ENCODE assay signal across 8 cellular contexts in the genomic region with DNA sequence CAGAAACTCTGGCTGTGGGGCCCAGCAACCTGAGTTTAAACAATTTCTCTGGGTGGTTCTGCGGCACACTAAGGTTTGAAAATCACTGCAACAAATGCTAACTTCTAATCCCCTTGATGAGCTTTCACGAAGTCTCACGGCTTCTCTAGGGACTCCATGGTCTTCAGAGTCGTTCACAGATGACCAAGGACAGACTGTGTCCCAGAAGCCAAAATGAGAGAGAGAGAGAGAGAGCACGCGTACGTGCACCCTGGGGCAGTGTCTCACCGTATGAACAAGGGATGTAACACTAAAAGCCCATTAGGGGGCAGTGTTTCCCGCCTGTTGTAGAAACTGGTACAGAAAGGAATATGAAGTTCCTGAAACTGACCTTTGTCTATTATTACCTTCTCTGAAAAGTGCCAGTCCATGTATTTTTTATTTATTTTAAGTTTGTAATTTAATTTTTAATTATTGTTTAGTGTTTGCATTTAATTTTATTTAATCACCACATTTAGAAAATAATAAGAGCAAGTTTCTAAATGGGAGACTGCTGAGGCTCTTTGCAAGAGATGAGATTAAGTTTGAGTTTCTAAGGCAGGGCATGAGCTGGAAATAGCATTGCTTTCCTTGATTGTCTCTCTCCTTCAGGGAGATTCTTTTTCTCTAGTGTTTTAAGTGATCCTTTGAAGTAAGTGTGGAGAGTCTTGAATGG. TPM values are rescaled to one million over a fixed set of nuclear protein-coding genes. Genes with fewer than 3 reads are reported as not detected.
DNase-seq lines count a peak whose midpoint lies in the region; ATAC-seq and TF ChIP-seq lines count a peak whose summit lies in the region.

No MANE protein-coding gene starts in this region.

- peaks cover 71% of the 10 kb centered on the region for H3K4me1 Mint-ChIP-seq in neural progenitor cell

- peak overlapping the region; percentile 65 for H3K4me3 Mint-ChIP-seq in neural progenitor cell

- ATAC-seq in GM21367 (IDR thresholded peaks at IDR 0.05; ENCODE audit: unreplicated experiment) = peak; percentile 62

- H2AFZ ChIP-seq in PC-9 (peak overlapping the region; percentile 53; the same call in 1 of the 2 replicates), neural progenitor cell (replicated peaks) (peak overlapping the region; percentile 76)

- CTCF ChIA-PET in PC-9 (lab: Charles Lee) = interaction anchor here (0.5 to 2.1 kb wide), 13 partner anchors 15 to 235 kb away, joined by 3 to 19 read pairs (median 5); a partner anchor contains a TSS

- peaks cover 7% of the 10 kb centered on the region for H3K27me3 Mint-ChIP-seq in neural progenitor cell (ENCODE audit: insufficient read depth, low read depth)

- H3K27ac ChIP-seq in PC-9 (peak overlapping the region; percentile 90), neural progenitor cell (no peak overlapping the region), tibial artery (peak overlapping the region; percentile 80 to 91)

- peaks cover 2% of the 10 kb centered on the region for H3K9me3 Mint-ChIP-seq in neural progenitor cell

- no TSS peak for BruUV-seq in PC-9 (replicated peaks; lab: Mats Ljungman, UMichigan)

- H3K4me1 ChIP-seq in PC-9 (replicated peaks; ENCODE audit: insufficient read depth) = peaks cover 52% of the 10 kb centered on the region
- peaks cover 33% of the 10 kb centered on the region for H3K4me1 ChIP-seq in neural progenitor cell
- peaks cover 0 to 53% (median 23%) of the 10 kb centered on the region in 4 donors for H3K4me1 ChIP-seq in tibial artery

- peaks cover 30% of the 10 kb centered on the region for H3F3A ChIP-seq in PC-9 (ENCODE audit: insufficient read depth, low read depth)
- peaks cover 26% of the 10 kb centered on the region for H3F3A ChIP-seq in neural progenitor cell (ENCODE audit: low read depth)

- H4K20me1 ChIP-seq in PC-9 (ENCODE audit: insufficient read depth) (no peaks in the 10 kb centered on the region), neural progenitor cell (ENCODE audit: low read depth) (no peaks in the 10 kb centered on the region)

- no peaks in the 10 kb centered on the region for H3K36me3 ChIP-seq in PC-9 (ENCODE audit: low read depth)
- no peaks in the 10 kb centered on the region for H3K36me3 ChIP-seq in neural progenitor cell
- H3K36me3 ChIP-seq in tibial artery = no peaks in the 10 kb centered on the region

- no peaks in the 10 kb centered on the region for H3K9me3 ChIP-seq in PC-9 (ENCODE audit: insufficient read depth, low read depth)
- no peaks in the 10 kb centered on the region for H3K9me3 ChIP-seq in neural progenitor cell (ENCODE audit: low read depth)
- no peaks in the 10 kb centered on the region for H3K9me3 ChIP-seq in tibial artery

- no peaks in the 10 kb centered on the region for H3K9me2 ChIP-seq in PC-9 (ENCODE audit: insufficient read depth)

- DNase-seq in COR-L47 (lab: John Stamatoyannopoulos, UW) (peak; percentile 24), PC-9 (peak; percentile 68 to 78), activated T-helper 1 cell treated with Interleukin-2 at 50 U/mL for 16 hours (ENCODE audit: low read depth) (peak; percentile 33), fibroblast of peridontal ligament (ENCODE audit: extremely low read depth) (peak; percentile 88), neural progenitor cell (ENCODE audit: low spot score) (peak; percentile 85), tibial artery (peak; percentile 52 to 75)
- peak; percentile 79 for DNase-seq in Jurkat, Clone E6-1 (ENCODE audit: low read depth, low spot score)

- H3K4me2 ChIP-seq in PC-9 (peak overlapping the region; percentile 55), neural progenitor cell (peak overlapping the region; percentile 44)

- no peak overlapping the region for H3K9ac ChIP-seq in neural progenitor cell

- TF ChIP-seq CTCF in PC-9 (conservative IDR thresholded peaks at IDR 0.05) = peak; percentile 87
- TF ChIP-seq CTCF in neural progenitor cell (IDR thresholded peaks at IDR 0.05) = peak; percentile 73
- peak; percentile 71 to 72 for TF ChIP-seq CTCF in tibial artery (IDR thresholded peaks at IDR 0.05)

- no peak overlapping the region for H3K4me3 ChIP-seq in Jurkat, Clone E6-1 (ENCODE audit: low read length)
- H3K4me3 ChIP-seq in PC-9 = no peak overlapping the region
- no peak overlapping the region for H3K4me3 ChIP-seq in neural progenitor cell
- H3K4me3 ChIP-seq in tibial artery = no peak overlapping the region

- intact Hi-C loops in PC-9 (cut with micrococcal nuclease; ENCODE audit: unreplicated experiment) = loop anchor here (1.0 to 2.0 kb wide), 7 partner anchors 16 to 194 kb away; no protein-coding TSS in a partner anchor
- intact Hi-C loops in tibial artery (cut with DNase I; ENCODE audit: low total_unique reads) = loop anchor here (5.0 kb wide), 2 partner anchors 72 to 103 kb away; a partner anchor contains a TSS

- POLR2A ChIA-PET in PC-9 (lab: Charles Lee; ENCODE audit: unreplicated experiment) = interaction anchor here (0.6 to 1.3 kb wide), 5 partner anchors 15 to 103 kb away, joined by 3 to 11 read pairs (median 5); a partner anchor contains a TSS

- peak overlapping the region; percentile 32 for H3K27ac Mint-ChIP-seq in neural progenitor cell

- H3K27me3 ChIP-seq in PC-9 (ENCODE audit: insufficient read depth, low read depth) = no peaks in the 10 kb centered on the region
- H3K27me3 ChIP-seq in neural progenitor cell = peaks cover 29% of the 10 kb centered on the region
- no peaks in the 10 kb centered on the region for H3K27me3 ChIP-seq in tibial artery

- H3K36me3 Mint-ChIP-seq in neural progenitor cell = peaks cover 11% of the 10 kb centered on the region

- H3K79me2 ChIP-seq in PC-9 (ENCODE audit: low read depth) (0 out of 2 replicates have a peak, but pooled peaks cover 12% of the 10 kb centered on the region), neural progenitor cell (ENCODE audit: low read depth) (no peaks in the 10 kb centered on the region)

RNA-seq across cellular contexts. Expression of a gene that starts 3.4 kb away (rescaled TPM):
- 5.0 TPM for polyA plus RNA-seq in Jurkat, Clone E6-1 (2012; ENCODE audit: insufficient read depth, insufficient read length)
- total RNA-seq in PC-9 (2021) (23.3 and 24.9 TPM in 2 replicates), neural progenitor cell (ENCODE audit: low replicate concordance) (7.4 and 11.8 TPM in 2 replicates)

RNA-seq across cellular contexts. Expression of a gene that starts 24.3 kb away (rescaled TPM):
- polyA plus RNA-seq in Jurkat, Clone E6-1 (2012; ENCODE audit: insufficient read depth, insufficient read length) = 71.5 TPM
- total RNA-seq in PC-9 (2021) = 192 and 196 TPM in 2 replicates
- 86.2 and 107 TPM in 2 replicates for total RNA-seq in neural progenitor cell (ENCODE audit: low replicate concordance)

Comparison
In these comparisons a context has a peak if more than half of its experiments do, and no peak if none do; other contexts are left out.
1. DNase-seq: peak in every context shown above with its lines; median percentile 88 in fibroblast of peridontal ligament; 85 in neural progenitor cell; 79 in Jurkat, Clone E6-1; 73 in PC-9; 64 in tibial artery; 33 in activated T-helper 1 cell treated with Interleukin-2 at 50 U/mL for 16 hours; 24 in COR-L47.